16 cellular contexts compared by ENCODE assay signal in genomic region chr9:84921175-84921574, GRCh38.
"Had no signal": no experiment of that assay in that cellular context is flagged by ENCODE, and none has a peak within 500 bp of the region (broad histone marks: within the 10 kb centered on the region; RNA-seq: fewer than 3 reads in every experiment).

No MANE protein-coding gene starts in this region.

- H3K4me1 ChIP-seq: esophagus muscularis mucosa, foreskin keratinocyte, gastroesophageal sphincter, heart right ventricle had no signal

- H3K4me3 ChIP-seq: coronary artery, dorsolateral prefrontal cortex, esophagus muscularis mucosa, gastroesophageal sphincter, heart right ventricle, left ventricle myocardium inferior, lower lobe of right lung, mucosa of descending colon had no signal

- H3K27me3 ChIP-seq: dorsolateral prefrontal cortex, esophagus muscularis mucosa, foreskin keratinocyte, gastroesophageal sphincter, heart right ventricle had no signal

- H3K36me3 ChIP-seq: esophagus muscularis mucosa, gastroesophageal sphincter, heart right ventricle, left ventricle myocardium inferior, lower lobe of right lung had no signal

- H3K9me3 ChIP-seq: esophagus muscularis mucosa, gastroesophageal sphincter, heart right ventricle, left ventricle myocardium inferior, lower lobe of right lung, mucosa of descending colon had no signal

- DNase-seq: dermis blood vessel endothelial cell; dorsolateral prefrontal cortex; effector CD4-positive, alpha-beta T cell; effector memory CD4-positive, alpha-beta T cell; foreskin keratinocyte; heart right ventricle; hippocampal formation; left colon; left ventricle myocardium inferior; lower lobe of right lung; mesenchymal stem cell; mucosa of descending colon had no signal

- ATAC-seq: foreskin keratinocyte, gastroesophageal sphincter, left colon, left lobe of liver, lower lobe of right lung, mucosa of descending colon had no signal

- H3K27ac ChIP-seq: coronary artery, dorsolateral prefrontal cortex, esophagus muscularis mucosa, foreskin keratinocyte, gastroesophageal sphincter, heart right ventricle, left ventricle myocardium inferior, lower lobe of right lung had no signal
